8 cellular contexts compared by ENCODE assay signal in genomic region chr15:29268706-29269484, GRCh38. TPM values are rescaled to one million over a fixed set of nuclear protein-coding genes. Genes with fewer than 3 reads are reported as not detected.
DNase-seq lines count a peak whose midpoint lies in the region; ATAC-seq and TF ChIP-seq lines count a peak whose summit lies in the region.

No MANE protein-coding gene starts in this region.

- peak overlapping the region; percentile 99 for H3K27ac Mint-ChIP-seq in activated T-helper 1 cell treated with anti-CD3 and anti-CD28 coated beads, Interleukin-12 subunit alpha, Interleukin-12 subunit beta, Interleukin-2, Interleukin-4 antibody, amounts not matched to agents 30 ng/mL and 10 ng/mL and 1 ng/mL, durations not matched to agents 14 hours and 24 hours and 36 hours

- no peaks in the 10 kb centered on the region for H3F3A ChIP-seq in neural cell (ENCODE audit: insufficient read depth, low read length, poor library complexity, severe bottlenecking)

- peak; percentile 13 for ATAC-seq in HG02840 (IDR thresholded peaks at IDR 0.05; ENCODE audit: low FRiP score, unreplicated experiment)

- H2AFZ ChIP-seq in neural cell (ENCODE audit: low read depth, low read length) = peak overlapping the region; percentile 67

- no peak for TF ChIP-seq EP300 in neural cell (conservative IDR thresholded peaks at IDR 0.05; ENCODE audit: poor library complexity, severe bottlenecking)

- DNase-seq in DMS53 (lab: John Stamatoyannopoulos, UW) (peak; percentile 56), DMS53 treated with DMSO at 0.1 percent for 48 hours (lab: John Stamatoyannopoulos, UW; ENCODE audit: unreplicated experiment) (no peak), NOMO-1 treated with DMSO at 0.1 percent for 48 hours (lab: John Stamatoyannopoulos, UW; ENCODE audit: unreplicated experiment) (peak; percentile 12), fibroblast of mammary gland (ENCODE audit: low read depth) (peak; percentile 34), superior temporal gyrus (ENCODE audit: extremely low spot score) (peak; percentile 55)
- peak; percentile 37 for DNase-seq in activated T-helper 1 cell treated with anti-CD3 and anti-CD28 coated beads, Interleukin-12 subunit alpha, Interleukin-12 subunit beta, Interleukin-2, Interleukin-4 antibody, amounts not matched to agents 30 ng/mL and 10 ng/mL and 1 ng/mL, durations not matched to agents 14 hours and 24 hours and 36 hours (ENCODE audit: low spot score)

- H3K27ac ChIP-seq in neural cell (ENCODE audit: low read length) = peak overlapping the region; percentile 89

- TF ChIP-seq RAD21 in neural cell (conservative IDR thresholded peaks at IDR 0.05) = no peak

- peak overlapping the region; percentile 85 for H3K9ac ChIP-seq in neural cell (ENCODE audit: low read length)

- peaks cover 30% of the 10 kb centered on the region for H3K79me2 ChIP-seq in neural cell (replicated peaks; ENCODE audit: insufficient read depth, low read length)

- H3K4me2 ChIP-seq in neural cell (ENCODE audit: low read length) = peak overlapping the region; percentile 100

- intact Hi-C loops in activated T-helper 1 cell treated with anti-CD3 and anti-CD28 coated beads, Interleukin-12 subunit alpha, Interleukin-12 subunit beta, Interleukin-2, Interleukin-4 antibody, amounts not matched to agents 30 ng/mL and 10 ng/mL and 1 ng/mL, durations not matched to agents 14 hours and 24 hours and 36 hours (cut with micrococcal nuclease) = no loop called here

- no peaks in the 10 kb centered on the region for H3K36me3 ChIP-seq in neural cell (ENCODE audit: insufficient read depth, low read length)

- TF ChIP-seq CTCF in fibroblast of mammary gland (conservative IDR thresholded peaks at IDR 0.05; ENCODE audit: control insufficient read depth, insufficient read depth, low read depth, low read length) = no peak
- no peak for TF ChIP-seq CTCF in neural cell (IDR thresholded peaks at IDR 0.05; ENCODE audit: poor library complexity, severe bottlenecking)

- no peaks in the 10 kb centered on the region for H3K9me3 Mint-ChIP-seq in activated T-helper 1 cell treated with anti-CD3 and anti-CD28 coated beads, Interleukin-12 subunit alpha, Interleukin-12 subunit beta, Interleukin-2, Interleukin-4 antibody, amounts not matched to agents 30 ng/mL and 10 ng/mL and 1 ng/mL, durations not matched to agents 14 hours and 24 hours and 36 hours

- peaks cover 3% of the 10 kb centered on the region for H3K27me3 Mint-ChIP-seq in activated T-helper 1 cell treated with anti-CD3 and anti-CD28 coated beads, Interleukin-12 subunit alpha, Interleukin-12 subunit beta, Interleukin-2, Interleukin-4 antibody, amounts not matched to agents 30 ng/mL and 10 ng/mL and 1 ng/mL, durations not matched to agents 14 hours and 24 hours and 36 hours (ENCODE audit: insufficient read depth)

- no peaks in the 10 kb centered on the region for H4K20me1 ChIP-seq in neural cell (ENCODE audit: insufficient read depth)

- peaks cover 4% of the 10 kb centered on the region for H3K36me3 Mint-ChIP-seq in activated T-helper 1 cell treated with anti-CD3 and anti-CD28 coated beads, Interleukin-12 subunit alpha, Interleukin-12 subunit beta, Interleukin-2, Interleukin-4 antibody, amounts not matched to agents 30 ng/mL and 10 ng/mL and 1 ng/mL, durations not matched to agents 14 hours and 24 hours and 36 hours (ENCODE audit: low read depth)

- H3K4me1 Mint-ChIP-seq in activated T-helper 1 cell treated with anti-CD3 and anti-CD28 coated beads, Interleukin-12 subunit alpha, Interleukin-12 subunit beta, Interleukin-2, Interleukin-4 antibody, amounts not matched to agents 30 ng/mL and 10 ng/mL and 1 ng/mL, durations not matched to agents 14 hours and 24 hours and 36 hours (ENCODE audit: low read depth) = peaks cover 46% of the 10 kb centered on the region

- H3K4me3 Mint-ChIP-seq in activated T-helper 1 cell treated with anti-CD3 and anti-CD28 coated beads, Interleukin-12 subunit alpha, Interleukin-12 subunit beta, Interleukin-2, Interleukin-4 antibody, amounts not matched to agents 30 ng/mL and 10 ng/mL and 1 ng/mL, durations not matched to agents 14 hours and 24 hours and 36 hours = peak overlapping the region; percentile 99

- H3K4me3 ChIP-seq in fibroblast of mammary gland (ENCODE audit: control insufficient read depth, low read depth, low read length) (peak overlapping the region; percentile 81), neural cell (ENCODE audit: low read length) (peak overlapping the region; percentile 90)

- no peaks in the 10 kb centered on the region for H3K9me2 ChIP-seq in neural cell (ENCODE audit: insufficient read depth, low read length)

- no peaks in the 10 kb centered on the region for H3K9me3 ChIP-seq in neural cell (ENCODE audit: low read length)

- H3K27me3 ChIP-seq in neural cell (ENCODE audit: insufficient read depth, low read depth, low read length) = no peaks in the 10 kb centered on the region

TF ChIP-seq in neural cell, 6 proteins besides CTCF, POLR2A, EP300 and RAD21:
- no peak for TF ChIP-seq TAF1 (IDR thresholded peaks at IDR 0.05; ENCODE audit: low read depth)
- no peak for TF ChIP-seq EZH2 (IDR thresholded peaks at IDR 0.05; ENCODE audit: borderline replicate concordance, insufficient read depth, low read length, poor library complexity, severe bottlenecking)
- TF ChIP-seq POLR2AphosphoS5 (IDR thresholded peaks at IDR 0.05) = no peak
- no peak for TF ChIP-seq MXI1 (conservative IDR thresholded peaks at IDR 0.05; ENCODE audit: poor library complexity, severe bottlenecking)
- no peak for TF ChIP-seq REST (IDR thresholded peaks at IDR 0.05; ENCODE audit: borderline replicate concordance)
- TF ChIP-seq SMC3 (conservative IDR thresholded peaks at IDR 0.05; ENCODE audit: poor library complexity) = no peak

RNA-seq across cellular contexts. Expression of gene NSMCE3, which starts 0.7 kb away (rescaled TPM):
- 10.8 and 11.7 TPM in 2 replicates for total RNA-seq in activated T-helper 1 cell treated with anti-CD3 and anti-CD28 coated beads, Interleukin-12 subunit alpha, Interleukin-12 subunit beta, Interleukin-2, Interleukin-4 antibody, amounts not matched to agents 30 ng/mL and 10 ng/mL and 1 ng/mL, durations not matched to agents 14 hours and 24 hours and 36 hours
- polyA plus RNA-seq in neural cell = 15.1 TPM in 2 replicates
- polyA minus RNA-seq in neural cell = 21.5 and 22.9 TPM in 2 replicates
